8 cellular contexts compared by ENCODE assay signal in genomic region chr6:22062807-22063408, GRCh38.
A peak's percentile ranks its signal among the peaks of the same experiment; 100 is the strongest.
DNase-seq lines count a peak whose midpoint lies in the region; ATAC-seq and TF ChIP-seq lines count a peak whose summit lies in the region.

No MANE protein-coding gene starts in this region.

- H3K27me3 Mint-ChIP-seq in naive thymus-derived CD4-positive, alpha-beta T cell = peaks cover 0 to 15% (median 2%) of the 10 kb centered on the region in 5 donors
- no peaks in the 10 kb centered on the region for H3K27me3 Mint-ChIP-seq in endothelial cell (ENCODE audit: unreplicated experiment)

- peak overlapping the region; percentile 9 for H3K27ac ChIP-seq in naive thymus-derived CD4-positive, alpha-beta T cell (ENCODE audit: low read depth, low read length)
- H3K27ac ChIP-seq in osteoblast (ENCODE audit: low read depth, low read length) = no peak overlapping the region

- TF ChIP-seq CTCF in endothelial cell (IDR thresholded peaks at IDR 0.05; ENCODE audit: unreplicated experiment) (no peak), osteoblast (IDR thresholded peaks at IDR 0.05; ENCODE audit: extremely low read depth, low read depth, low read length) (no peak)

- H3K36me3 Mint-ChIP-seq in naive thymus-derived CD4-positive, alpha-beta T cell = no peaks in the 10 kb centered on the region
- H3K36me3 Mint-ChIP-seq in endothelial cell (ENCODE audit: low read depth, unreplicated experiment) = peaks cover 4% of the 10 kb centered on the region

- POLR2A ChIA-PET in naive thymus-derived CD4-positive, alpha-beta T cell (lab: Charles Lee) = no interaction called here

- H3K4me1 ChIP-seq in naive thymus-derived CD4-positive, alpha-beta T cell (ENCODE audit: control insufficient read depth in 2 of 2, insufficient read depth in 2 of 2, low read length in 2 of 2) = no peaks in the 10 kb centered on the region
- H3K4me1 ChIP-seq in osteoblast (ENCODE audit: insufficient read depth, low read length) = no peaks in the 10 kb centered on the region

- H3K4me1 Mint-ChIP-seq in naive thymus-derived CD4-positive, alpha-beta T cell = peaks cover 12 to 42% (median 21%) of the 10 kb centered on the region in 7 donors
- H3K4me1 Mint-ChIP-seq in endothelial cell (ENCODE audit: unreplicated experiment) = peaks cover 15% of the 10 kb centered on the region

- ATAC-seq in HG03196 (IDR thresholded peaks at IDR 0.05; ENCODE audit: unreplicated experiment) = peak; percentile 67
- ATAC-seq in naive thymus-derived CD4-positive, alpha-beta T cell = peak; percentile 85

- H3K9me3 ChIP-seq in naive thymus-derived CD4-positive, alpha-beta T cell (ENCODE audit: control insufficient read depth in 2 of 3, low read length in 3 of 3) = no peaks in the 10 kb centered on the region
- H3K9me3 ChIP-seq in osteoblast (ENCODE audit: low read depth, low read length) = no peaks in the 10 kb centered on the region

- H4K20me1 ChIP-seq in osteoblast (ENCODE audit: insufficient read depth, low read length) = no peaks in the 10 kb centered on the region

- peak overlapping the region; percentile 30 to 87 (median 75) for H3K4me3 Mint-ChIP-seq in naive thymus-derived CD4-positive, alpha-beta T cell
- H3K4me3 Mint-ChIP-seq in endothelial cell (ENCODE audit: unreplicated experiment) = no peak overlapping the region

- H3K27ac Mint-ChIP-seq in naive thymus-derived CD4-positive, alpha-beta T cell = peak overlapping the region; percentile 30 to 94 (median 80)
- H3K27ac Mint-ChIP-seq in endothelial cell (ENCODE audit: unreplicated experiment) = no peak overlapping the region

- no peak overlapping the region for H3K4me2 ChIP-seq in osteoblast (ENCODE audit: insufficient read depth, low read length)

- peak; percentile 49 for DNase-seq in activated gamma-delta T cell treated with Interleukin-2 at 50 U/mL for 16 hours
- DNase-seq in activated gamma-delta T cell (lab: John Stamatoyannopoulos, UW) = no peak
- peak in 2 of 3 experiments; percentile 35 to 53 for DNase-seq in activated CD8-positive, alpha-beta memory T cell treated with anti-CD3 and anti-CD28 coated beads for 48 hours (ENCODE audit: low read depth in 2 of 3, low spot score in 2 of 3)
- peak; percentile 9 to 88 (median 65) for DNase-seq in naive thymus-derived CD4-positive, alpha-beta T cell
- no peak for DNase-seq in endothelial cell (ENCODE audit: low spot score)
- DNase-seq in NCI-H82 (lab: John Stamatoyannopoulos, UW) = no peak
- no peak for DNase-seq in osteoblast (ENCODE audit: insufficient read length, low spot score, missing footprints)

- CTCF ChIA-PET in naive thymus-derived CD4-positive, alpha-beta T cell (lab: Charles Lee) = interaction anchor here (0.6 kb wide), 1 partner anchor 78 kb away, joined by 3 read pairs; no protein-coding TSS in a partner anchor

- no peak overlapping the region for H2AFZ ChIP-seq in osteoblast (ENCODE audit: low read length)

- H3K9me3 Mint-ChIP-seq in naive thymus-derived CD4-positive, alpha-beta T cell = peaks cover 0 to 8% (median 0%) of the 10 kb centered on the region in 11 donors
- H3K9me3 Mint-ChIP-seq in endothelial cell (ENCODE audit: unreplicated experiment) = no peaks in the 10 kb centered on the region

- peak overlapping the region; percentile 12 for H3K4me3 ChIP-seq in naive thymus-derived CD4-positive, alpha-beta T cell (ENCODE audit: low read length)
- H3K4me3 ChIP-seq in osteoblast (ENCODE audit: insufficient read depth, low read length) = no peak overlapping the region

- no peaks in the 10 kb centered on the region for H3K36me3 ChIP-seq in naive thymus-derived CD4-positive, alpha-beta T cell (ENCODE audit: control insufficient read depth in 2 of 3, insufficient read depth in 3 of 3, low read length in 3 of 3)
- no peaks in the 10 kb centered on the region for H3K36me3 ChIP-seq in osteoblast (ENCODE audit: insufficient read depth, low read length)

- no peaks in the 10 kb centered on the region for H3K79me2 ChIP-seq in osteoblast (ENCODE audit: insufficient read depth, low read length)

- intact Hi-C loops in naive thymus-derived CD4-positive, alpha-beta T cell (cut with micrococcal nuclease) = loop anchor here in 1 of 2 donors (5.0 kb wide), 1 partner anchor 36 kb away; no protein-coding TSS in a partner anchor

- no peaks in the 10 kb centered on the region for H3K27me3 ChIP-seq in naive thymus-derived CD4-positive, alpha-beta T cell (ENCODE audit: control insufficient read depth in 2 of 2, insufficient read depth in 2 of 2, low read length in 2 of 2)
- no peaks in the 10 kb centered on the region for H3K27me3 ChIP-seq in osteoblast (ENCODE audit: insufficient read depth, low read length)

Comparison
In these comparisons a context has a peak if more than half of its experiments do, and no peak if none do; other contexts are left out.
1. DNase-seq: peak in activated gamma-delta T cell treated with Interleukin-2 at 50 U/mL for 16 hours (single experiment), activated CD8-positive, alpha-beta memory T cell treated with anti-CD3 and anti-CD28 coated beads for 48 hours (2 of 3) and naive thymus-derived CD4-positive, alpha-beta T cell (9 of 9); none in activated gamma-delta T cell (single experiment), endothelial cell (single experiment), NCI-H82 (single experiment) and osteoblast (single experiment).